20 cellular contexts compared by ENCODE assay signal in genomic region chrX:38927592-38927991, GRCh38.
DNase-seq lines count a peak whose midpoint lies in the region; ATAC-seq, FAIRE-seq and TF ChIP-seq lines count a peak whose summit lies in the region.
"Had no signal": no experiment of that assay in that cellular context is flagged by ENCODE, and none has a peak within 500 bp of the region (broad histone marks: within the 10 kb centered on the region; RNA-seq: fewer than 3 reads in every experiment).

No MANE protein-coding gene starts in this region.

- H3K9me3 ChIP-seq in HepG2 (ENCODE audit: low read length) = no peaks in the 10 kb centered on the region
- H3K9me3 ChIP-seq in right lobe of liver = no peaks in the 10 kb centered on the region

- POLR2A ChIA-PET in HepG2 (lab: Yijun Ruan, JAX) = no interaction called here

- no peak overlapping the region for H3K4me3 ChIP-seq in HepG2 (replicated peaks in 1 of 3; ENCODE audit: insufficient read depth in 1 of 3, low read depth in 2 of 3, low read length in 3 of 3)
- no peak overlapping the region for H3K4me3 ChIP-seq in right lobe of liver
- no peak overlapping the region for H3K4me3 ChIP-seq in fibroblast of villous mesenchyme (ENCODE audit: low read depth, low read length)
- H3K4me3 ChIP-seq in rectal smooth muscle tissue (ENCODE audit: low read length) = no peak overlapping the region
- H3K4me3 ChIP-seq: BLaER1 treated with 17β-estradiol and CSF1 and Interleukin-3, amounts not matched to agents 10 nM and 100 nM had no signal

- H3K36me3 ChIP-seq in HepG2 (replicated peaks in 1 of 2; ENCODE audit: control insufficient read depth in 1 of 2, insufficient read depth in 2 of 2, low read length in 2 of 2) = no peaks in the 10 kb centered on the region
- H3K36me3 ChIP-seq in right lobe of liver = no peaks in the 10 kb centered on the region
- H3K36me3 ChIP-seq in rectal smooth muscle tissue (ENCODE audit: control insufficient read depth, insufficient read depth, low read length) = no peaks in the 10 kb centered on the region
- H3K36me3 ChIP-seq: BLaER1 treated with 17β-estradiol and CSF1 and Interleukin-3, amounts not matched to agents 10 nM and 100 nM had no signal

- no peak for TF ChIP-seq POLR2A in HepG2 (IDR thresholded peaks at IDR 0.05; ENCODE audit: insufficient read depth in 1 of 2, low read depth in 2 of 2, low read length in 2 of 2)
- no peak for TF ChIP-seq POLR2A in right lobe of liver (IDR thresholded peaks at IDR 0.05)

- ATAC-seq in HepG2 (no peak), right lobe of liver (no peak), GM18907 (IDR thresholded peaks at IDR 0.05; ENCODE audit: unreplicated experiment) (no peak)
- ATAC-seq: CD8-positive, alpha-beta T cell; HCT116 had no signal

- DNase-seq in HepG2 (ENCODE audit: low spot score) = no peak
- no peak for DNase-seq in right lobe of liver
- peak; percentile 35 for DNase-seq in fibroblast of villous mesenchyme (ENCODE audit: low read depth)
- DNase-seq in A172 (ENCODE audit: low spot score) = no peak
- DNase-seq in NCI-H187 (lab: John Stamatoyannopoulos, UW) = no peak
- DNase-seq in stimulated activated CD8-positive, alpha-beta memory T cell treated with anti-CD3 and anti-CD28 coated beads, Interleukin-4, amount 100 ng/mL, for 48 hours = no peak
- DNase-seq: 8988T; CD8-positive, alpha-beta T cell; COR-L47; DMS 273 treated with DMSO at 0.1 percent for 48 hours; DMS53; DND-41; EL; GOT3; H7; HFFc6 had no signal

- in situ Hi-C loops in HepG2 (cut with HindIII; ENCODE audit: extremely low pct_ligation_motif_present, low pct_unique_long_range_greater_than_20kb) = no loop called here

- no peak for FAIRE-seq in HepG2 (lab: Jason Lieb, UNC)

- H2AFZ ChIP-seq in HepG2 (ENCODE audit: low read length) = no peak overlapping the region

- H3K4me1 ChIP-seq in HepG2 (ENCODE audit: insufficient read depth, low read length) (peaks cover 15% of the 10 kb centered on the region), right lobe of liver (peaks cover 0 to 3% (median 0%) of the 10 kb centered on the region in 4 donors), rectal smooth muscle tissue (ENCODE audit: control insufficient read depth, insufficient read depth, low read length) (peaks cover 4% of the 10 kb centered on the region)
- H3K4me1 ChIP-seq: BLaER1 treated with 17β-estradiol and CSF1 and Interleukin-3, amounts not matched to agents 10 nM and 100 nM had no signal

- WGBS in HepG2 (ENCODE audit: low lambda C conversion rate) = 37% methylated on average over 3 of the region's 3 CpGs
- WGBS in right lobe of liver (ENCODE audit: insufficient coverage, low coverage, low lambda C conversion rate, missing lambda C conversion rate) = 61% methylated on average over 3 of the region's 3 CpGs

- no TSS peak for BruUV-seq in HepG2 (replicated peaks; lab: Mats Ljungman, UMichigan)

- H3K27ac ChIP-seq in HepG2 (ENCODE audit: extremely low read length, insufficient read depth, low read length) (no peak overlapping the region), right lobe of liver (no peak overlapping the region), rectal smooth muscle tissue (ENCODE audit: low read depth, low read length) (peak overlapping the region; percentile 11)
- H3K27ac ChIP-seq: BLaER1 treated with 17β-estradiol and CSF1 and Interleukin-3, amounts not matched to agents 10 nM and 100 nM had no signal

- H3K4me2 ChIP-seq in HepG2 (ENCODE audit: low read depth, low read length) = no peak overlapping the region
- H3K4me2 ChIP-seq: BLaER1 treated with 17β-estradiol and CSF1 and Interleukin-3, amounts not matched to agents 10 nM and 100 nM had no signal

- no peaks in the 10 kb centered on the region for H4K20me1 ChIP-seq in HepG2 (ENCODE audit: insufficient read depth, low read length)
- H4K20me1 ChIP-seq: BLaER1 treated with 17β-estradiol and CSF1 and Interleukin-3, amounts not matched to agents 10 nM and 100 nM had no signal

- no peak for TF ChIP-seq CTCF in HepG2 (CRISPR knock-in tag; IDR thresholded peaks at IDR 0.05)
- TF ChIP-seq CTCF in right lobe of liver (IDR thresholded peaks at IDR 0.05) = no peak
- no peak for TF ChIP-seq CTCF in fibroblast of villous mesenchyme (IDR thresholded peaks at IDR 0.05; ENCODE audit: insufficient read depth, low read depth, low read length)

- CTCF ChIA-PET in HepG2 (lab: Yijun Ruan, JAX; ENCODE audit: low intra/inter-chr PET ratio, low total read pairs) = no interaction called here

- H3K27me3 ChIP-seq in HepG2 (ENCODE audit: control insufficient read depth in 1 of 2, insufficient read depth in 2 of 2, low read length in 2 of 2) (no peaks in the 10 kb centered on the region), right lobe of liver (no peaks in the 10 kb centered on the region), rectal smooth muscle tissue (ENCODE audit: control insufficient read depth, insufficient read depth, low read length) (no peaks in the 10 kb centered on the region)
- H3K27me3 ChIP-seq: BLaER1 treated with 17β-estradiol and CSF1 and Interleukin-3, amounts not matched to agents 10 nM and 100 nM had no signal

- intact Hi-C loops in HepG2 (cut with micrococcal nuclease; ENCODE audit: unreplicated experiment) = no loop called here
- intact Hi-C loops in right lobe of liver (cut with DNase I) = no loop called here

- no peak for TF ChIP-seq RAD21 in HepG2 (CRISPR knock-in tag; IDR thresholded peaks at IDR 0.05)

- TF ChIP-seq EP300 in HepG2 (IDR thresholded peaks at IDR 0.05; ENCODE audit: low read depth in 2 of 2, low read length in 2 of 2) = no peak
- TF ChIP-seq EP300 in HepG2 (CRISPR knock-in tag; IDR thresholded peaks at IDR 0.05; ENCODE audit: borderline replicate concordance) = no peak

- H3K79me2 ChIP-seq in HepG2 (ENCODE audit: insufficient read depth, low read length) = no peaks in the 10 kb centered on the region

- H3K9ac ChIP-seq in HepG2 (ENCODE audit: insufficient read depth, low read depth, low read length) = no peak overlapping the region
- no peak overlapping the region for H3K9ac ChIP-seq in rectal smooth muscle tissue (ENCODE audit: low read length)
- H3K9ac ChIP-seq: BLaER1 treated with 17β-estradiol and CSF1 and Interleukin-3, amounts not matched to agents 10 nM and 100 nM had no signal

TF ChIP-seq in HepG2, 621 proteins besides CTCF, POLR2A, EP300 and RAD21:
- TF ChIP-seq KDM4B (CRISPR knock-in tag; IDR thresholded peaks at IDR 0.05) = no peak
- 0 out of 2 replicates have a peak, but pooled peaks have one; percentile 34 for TF ChIP-seq MAFF (IDR thresholded peaks at IDR 0.05; ENCODE audit: low read depth, low read length)
